In the genomic region with DNA sequence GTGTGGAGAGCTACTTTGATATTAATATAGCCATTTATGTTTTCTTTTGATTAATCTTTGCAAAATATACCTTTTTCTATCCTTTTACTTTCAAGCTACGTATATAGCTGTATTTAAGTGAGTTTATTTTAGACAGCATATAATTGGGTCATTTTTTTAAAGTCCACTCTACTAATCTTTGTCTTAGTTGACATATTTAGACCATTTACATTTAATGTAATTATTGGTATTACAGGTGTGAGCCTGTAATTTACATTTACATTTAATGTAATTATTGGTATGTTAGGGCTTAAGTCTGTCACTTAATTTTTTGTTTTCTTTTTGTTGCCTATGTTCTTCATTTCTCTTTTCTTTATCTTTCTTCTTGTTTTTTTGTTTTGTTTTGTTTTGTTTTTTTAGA, we compare ENCODE assay signal across 30 cellular contexts. TPM values are rescaled to one million over a fixed set of nuclear protein-coding genes. Genes with fewer than 3 reads are reported as not detected.
"Had no signal": no experiment of that assay in that cellular context is flagged by ENCODE, and none has a peak within 500 bp of the region (broad histone marks: within the 10 kb centered on the region; RNA-seq: fewer than 3 reads in every experiment).

No MANE protein-coding gene starts in this region.

- H3K36me3 ChIP-seq: breast epithelium, cardiac muscle cell had no signal

- FAIRE-seq: endothelial cell of umbilical vein had no signal

- DNase-seq: activated CD4-positive, alpha-beta memory T cell treated with anti-CD3 and anti-CD28 coated beads, Interleukin-2, amount 10 ng/mL, durations not matched to agents 7 days and 5 days; activated CD4-positive, alpha-beta T cell treated with anti-CD3 and anti-CD28 coated beads for 36 hours; activated CD4-positive, alpha-beta T cell treated with anti-CD3 and anti-CD28 coated beads, Interleukin-2, amount 10 ng/mL, durations not matched to agents 24 days and 14 days; activated CD4-positive, CD25-positive, alpha-beta regulatory T cell; activated CD4-positive, CD25-positive, alpha-beta regulatory T cell treated with anti-CD3 and anti-CD28 coated beads, Interleukin-2, amount 50 U/mL, for 72 hours; activated CD8-positive, alpha-beta memory T cell treated with anti-CD3 and anti-CD28 coated beads, Interleukin-2, amount 50 U/mL, for 48 hours; activated gamma-delta T cell; activated naive CD4-positive, alpha-beta T cell; activated naive CD4-positive, alpha-beta T cell treated with anti-CD3 and anti-CD28 coated beads, Interleukin-2, amount 10 ng/mL, durations not matched to agents 7 days and 5 days; activated naive CD8-positive, alpha-beta T cell treated with anti-CD3 and anti-CD28 coated beads, Interleukin-2, amount 10 ng/mL, durations not matched to agents 7 days and 5 days; activated T-cell treated with anti-CD3 and anti-CD28 coated beads for 4 hours; activated T-cell treated with anti-CD3 and anti-CD28 coated beads, Interleukin-2, amount 50 U/mL, for 24 hours; activated T-cell treated with anti-CD3 and anti-CD28 coated beads, Interleukin-2, amount 50 U/mL, for 72 hours; central memory CD4-positive, alpha-beta T cell; cortex of kidney; dermis blood vessel endothelial cell; effector CD4-positive, alpha-beta T cell; effector memory CD8-positive, alpha-beta T cell; esophagus squamous epithelium; foreskin melanocyte; head of caudate nucleus; hippocampal formation; T-helper 17 cell had no signal

- H3K27me3 ChIP-seq: ascending aorta, breast epithelium had no signal

- H3K4me1 ChIP-seq: breast epithelium had no signal

- H3K27ac ChIP-seq: ascending aorta, breast epithelium, cardiac muscle cell, epithelial cell of prostate, esophagus squamous epithelium had no signal

- H3K9me3 ChIP-seq: ascending aorta, esophagus squamous epithelium had no signal

- H3K4me3 ChIP-seq: ascending aorta, breast epithelium, cardiac muscle cell, esophagus squamous epithelium had no signal

- ATAC-seq: activated CD4-positive, alpha-beta T cell treated with anti-CD3 and anti-CD28 coated beads for 36 hours; activated naive CD4-positive, alpha-beta T cell treated with anti-CD3 and anti-CD28 coated beads, Interleukin-2, amount 50 U/mL, for 72 hours; activated T-cell treated with anti-CD3 and anti-CD28 coated beads, Interleukin-2, amount 50 U/mL, for 72 hours; effector memory CD8-positive, alpha-beta T cell; T-helper 17 cell had no signal

RNA-seq across cellular contexts. Expression of gene CELF6, which starts 3.8 kb away (rescaled TPM):
- total RNA-seq: ascending aorta, endothelial cell of umbilical vein, fibroblast of villous mesenchyme had no signal
